In genomic region chr1:26705788-26706237, GRCh38 we compare ENCODE assay signal across 8 cellular contexts. TPM values are rescaled to one million over a fixed set of nuclear protein-coding genes. Genes with fewer than 3 reads are reported as not detected.
DNase-seq lines count a peak whose midpoint lies in the region; ATAC-seq, FAIRE-seq and TF ChIP-seq lines count a peak whose summit lies in the region.

No MANE protein-coding gene starts in this region.

- DNase-seq in DMS53 (lab: John Stamatoyannopoulos, UW): peak; percentile 83
- DNase-seq in NCI-H69 (lab: John Stamatoyannopoulos, UW): peak; percentile 31
- DNase-seq in epidermal melanocyte (ENCODE audit: insufficient read length, low spot score): peak; percentile 48
- DNase-seq in GM12891 (ENCODE audit: insufficient read length, low spot score): no peak
- DNase-seq in globus pallidus (ENCODE audit: low spot score): no peak
- DNase-seq in OCI-M2 (lab: John Stamatoyannopoulos, UW; ENCODE audit: unreplicated experiment): no peak

- peak overlapping the region; percentile 31 for H3K4me2 ChIP-seq in parathyroid adenoma (ENCODE audit: low read length)

- no peak for TF ChIP-seq POLR2A in GM12891 (IDR thresholded peaks at IDR 0.05; ENCODE audit: low read depth, low read length)

- no peak for ATAC-seq in GM21737 (IDR thresholded peaks at IDR 0.05; ENCODE audit: unreplicated experiment)

- no peaks in the 10 kb centered on the region for H3K27me3 ChIP-seq in parathyroid adenoma (ENCODE audit: control insufficient read depth, insufficient read depth, low read length)

- peak overlapping the region; percentile 6 for H3K27ac ChIP-seq in parathyroid adenoma

- peaks cover 14% of the 10 kb centered on the region for H3K4me1 ChIP-seq in parathyroid adenoma

- H3K9me3 ChIP-seq in parathyroid adenoma (ENCODE audit: control insufficient read depth, low read length): no peaks in the 10 kb centered on the region

- no peak overlapping the region for H3K4me3 ChIP-seq in parathyroid adenoma (ENCODE audit: low read depth, low read length)

- no peak for FAIRE-seq in GM12891 (lab: Jason Lieb, UNC)

- no peak for TF ChIP-seq CTCF in parathyroid adenoma (IDR thresholded peaks at IDR 0.05)

- H2AFZ ChIP-seq in parathyroid adenoma: no peak overlapping the region

- no peak overlapping the region for H3K9ac ChIP-seq in parathyroid adenoma

- peaks cover 26% of the 10 kb centered on the region for H3K79me2 ChIP-seq in parathyroid adenoma

- H3K36me3 ChIP-seq in parathyroid adenoma (ENCODE audit: control insufficient read depth, insufficient read depth, low read length): no peaks in the 10 kb centered on the region

TF ChIP-seq in GM12891, 5 proteins besides CTCF, POLR2A, EP300 and RAD21:
- TF ChIP-seq PAX5 (IDR thresholded peaks at IDR 0.05; ENCODE audit: insufficient read depth, low read length, severe bottlenecking) (no peak), POU2F2 (IDR thresholded peaks at IDR 0.05; ENCODE audit: low read depth, low read length) (no peak), TAF1 (IDR thresholded peaks at IDR 0.05; ENCODE audit: low read depth, low read length) (no peak), POLR2AphosphoS5 (IDR thresholded peaks at IDR 0.05; ENCODE audit: low read depth, low read length) (no peak)
TF ChIP-seq in GM12891: peak in this region for 0.

RNA-seq across cellular contexts. Expression of gene ARID1A, which starts 10.0 kb away (rescaled TPM):
- polyA plus RNA-seq in GM12891 (2012; ENCODE audit: low read depth, missing spikeins): 35.0 TPM

Comparison
In these comparisons a context has a peak if more than half of its experiments do, and no peak if none do; other contexts are left out.
1. DNase-seq: peak in DMS53 (single experiment), NCI-H69 (single experiment) and epidermal melanocyte (single experiment); none in GM12891 (single experiment), globus pallidus (single experiment) and OCI-M2 (single experiment).